ENCODE assay signal across 25 cellular contexts in genomic region chr3:6066397-6066796, GRCh38.
"Had no signal": no experiment of that assay in that cellular context is flagged by ENCODE, and none has a peak within 500 bp of the region (broad histone marks: within the 10 kb centered on the region; RNA-seq: fewer than 3 reads in every experiment).

No MANE protein-coding gene starts in this region.

- H3K4me3 ChIP-seq: esophagus squamous epithelium, left ventricle myocardium inferior, lung, right atrium auricular region, testis, vagina had no signal

- H3K27me3 ChIP-seq: esophagus squamous epithelium, right atrium auricular region, testis, vagina had no signal

- H3K9me3 ChIP-seq: left ventricle myocardium inferior, right atrium auricular region, testis, vagina had no signal

- H3K36me3 Mint-ChIP-seq: activated CD8-positive, alpha-beta memory T cell treated with anti-CD3 and anti-CD28 coated beads, Interleukin-2, amount 10 ng/mL, durations not matched to agents 7 days and 5 days; activated naive CD8-positive, alpha-beta T cell; naive B cell; T-cell; type B pancreatic cell had no signal

- H3K4me1 Mint-ChIP-seq: activated CD4-positive, alpha-beta T cell treated with anti-CD3 and anti-CD28 coated beads for 36 hours; activated CD8-positive, alpha-beta memory T cell treated with anti-CD3 and anti-CD28 coated beads, Interleukin-2, amount 10 ng/mL, durations not matched to agents 7 days and 5 days; naive B cell; T-cell had no signal

- H3K4me3 Mint-ChIP-seq: activated CD4-positive, alpha-beta T cell treated with anti-CD3 and anti-CD28 coated beads for 36 hours; activated CD8-positive, alpha-beta memory T cell treated with anti-CD3 and anti-CD28 coated beads, Interleukin-2, amount 10 ng/mL, durations not matched to agents 7 days and 5 days; activated CD8-positive, alpha-beta T cell treated with anti-CD3 and anti-CD28 coated beads, Interleukin-2, amount 10 ng/mL, durations not matched to agents 7 days and 5 days; activated naive CD8-positive, alpha-beta T cell; activated T-cell treated with anti-CD3 and anti-CD28 coated beads, Interleukin-2, amount 50 U/mL, for 72 hours; naive B cell; T-cell; T-helper 2 cell treated with Interferon-gamma antibody and Interleukin-4, amounts not matched to agents 5 μg/mL and 100 μg/mL, for 36 hours had no signal

- H3K27ac Mint-ChIP-seq: activated CD4-positive, alpha-beta T cell treated with anti-CD3 and anti-CD28 coated beads for 36 hours; activated CD8-positive, alpha-beta memory T cell treated with anti-CD3 and anti-CD28 coated beads, Interleukin-2, amount 10 ng/mL, durations not matched to agents 7 days and 5 days; activated CD8-positive, alpha-beta T cell treated with anti-CD3 and anti-CD28 coated beads, Interleukin-2, amount 10 ng/mL, durations not matched to agents 7 days and 5 days; activated naive CD8-positive, alpha-beta T cell; activated T-cell treated with anti-CD3 and anti-CD28 coated beads, Interleukin-2, amount 50 U/mL, for 72 hours; T-cell; T-helper 2 cell treated with Interferon-gamma antibody and Interleukin-4, amounts not matched to agents 5 μg/mL and 100 μg/mL, for 36 hours had no signal

- H3K27ac ChIP-seq: epithelial cell of prostate, esophagus squamous epithelium, left ventricle myocardium inferior, right atrium auricular region, testis, vagina had no signal

- H3K27me3 Mint-ChIP-seq: activated CD4-positive, alpha-beta T cell treated with anti-CD3 and anti-CD28 coated beads for 36 hours; activated CD8-positive, alpha-beta memory T cell treated with anti-CD3 and anti-CD28 coated beads, Interleukin-2, amount 10 ng/mL, durations not matched to agents 7 days and 5 days; activated naive CD8-positive, alpha-beta T cell; naive B cell; T-cell; type B pancreatic cell had no signal

- DNase-seq: activated CD4-positive, alpha-beta T cell treated with anti-CD3 and anti-CD28 coated beads for 36 hours; activated CD4-positive, CD25-positive, alpha-beta regulatory T cell; activated CD8-positive, alpha-beta memory T cell treated with anti-CD3 and anti-CD28 coated beads, Interleukin-2, amount 10 ng/mL, durations not matched to agents 7 days and 5 days; activated CD8-positive, alpha-beta T cell treated with anti-CD3 and anti-CD28 coated beads, Interleukin-2, amount 10 ng/mL, durations not matched to agents 7 days and 5 days; activated naive CD4-positive, alpha-beta T cell treated with Interleukin-2 at 50 U/mL for 16 hours; activated T-cell treated with anti-CD3 and anti-CD28 coated beads, Interleukin-2, amount 50 U/mL, for 72 hours; anterior cingulate cortex; dermis blood vessel endothelial cell; effector CD4-positive, alpha-beta T cell; esophagus squamous epithelium; foreskin melanocyte; left ventricle myocardium inferior; naive B cell; nucleus accumbens; stimulated activated CD4-positive, alpha-beta T cell treated with anti-CD3 and anti-CD28 coated beads, Interleukin-2, amount 100 ng/mL, for 48 hours; stimulated activated naive CD4-positive, alpha-beta T cell treated with Interleukin-2 at 50 U/mL for 16 hours; T-cell; testis had no signal

- H3K36me3 ChIP-seq: esophagus squamous epithelium, left ventricle myocardium inferior, right atrium auricular region, vagina had no signal

- H3K4me1 ChIP-seq: esophagus squamous epithelium, left ventricle myocardium inferior, right atrium auricular region, testis, vagina had no signal

- H3K9me3 Mint-ChIP-seq: T-helper 2 cell treated with Interferon-gamma antibody and Interleukin-4, amounts not matched to agents 5 μg/mL and 100 μg/mL, for 36 hours; type B pancreatic cell had no signal
